ENCODE assay signal across 8 cellular contexts in the genomic region with DNA sequence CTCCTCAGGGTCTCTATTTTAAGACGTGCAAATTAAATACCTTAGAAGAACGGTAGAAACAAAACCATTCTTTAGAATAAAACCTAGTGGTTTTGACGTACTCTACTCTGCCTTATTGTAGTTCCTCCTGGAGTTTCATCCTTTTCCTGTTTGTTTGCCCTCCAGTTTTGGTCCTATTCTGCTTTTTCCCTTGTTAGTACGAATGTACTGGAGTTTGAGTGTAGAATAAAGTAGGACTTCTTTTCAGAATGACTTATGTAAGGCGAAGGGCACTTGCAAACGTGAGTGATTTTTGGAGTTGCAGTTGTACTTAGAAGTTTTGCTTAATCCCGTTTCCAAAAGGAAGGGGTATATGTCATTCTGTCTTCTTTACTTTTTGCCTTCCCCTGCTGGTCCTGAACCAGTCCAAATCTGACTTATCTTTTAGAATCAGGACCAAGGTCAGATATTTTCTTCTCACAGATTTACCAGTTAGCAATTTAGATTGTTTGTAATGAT. TPM values are rescaled to one million over a fixed set of nuclear protein-coding genes. Genes with fewer than 3 reads are reported as not detected.
A peak's percentile ranks its signal among the peaks of the same experiment; 100 is the strongest.
DNase-seq lines count a peak whose midpoint lies in the region; FAIRE-seq and TF ChIP-seq lines count a peak whose summit lies in the region.

No MANE protein-coding gene starts in this region.

- H3K4me3 ChIP-seq in GM08714 (ENCODE audit: low read length) (peak overlapping the region; percentile 88), SJSA1 (peak overlapping the region; percentile 81), fibroblast of lung (replicated peaks in 1 of 4; ENCODE audit: control extremely low read depth in 1 of 4, insufficient read depth in 1 of 4, low read depth in 3 of 4, low read length in 4 of 4) (peak overlapping the region; percentile 76 to 88 (median 81))

- peak overlapping the region; percentile 86; the same call in 1 of the 2 replicates for H3K27ac ChIP-seq in SJSA1
- H3K27ac ChIP-seq in fibroblast of lung (ENCODE audit: insufficient read depth, low read length): peak overlapping the region; percentile 99

- peak in 1 of 2 experiments; percentile 20 for DNase-seq in SJSA1 (ENCODE audit: low read depth in 1 of 2, low spot score in 2 of 2)
- no peak for DNase-seq in fibroblast of lung (ENCODE audit: low read depth in 2 of 2)
- DNase-seq in putamen (ENCODE audit: low spot score): peak; percentile 32
- no peak for DNase-seq in RCC 7860 (ENCODE audit: low spot score)
- no peak for DNase-seq in NCI-H345 (lab: John Stamatoyannopoulos, UW)
- DNase-seq in iPS-NIHi11 (ENCODE audit: low spot score): no peak
- DNase-seq in HuH-7.5 (ENCODE audit: low spot score): no peak

- peaks cover 3% of the 10 kb centered on the region for H3K36me3 ChIP-seq in SJSA1
- H3K36me3 ChIP-seq in fibroblast of lung (ENCODE audit: control insufficient read depth, insufficient read depth, low read length): no peaks in the 10 kb centered on the region

- H3K4me2 ChIP-seq in fibroblast of lung (ENCODE audit: extremely low read depth, insufficient read depth, low read length): peak overlapping the region; percentile 97

- H3K27me3 ChIP-seq in SJSA1 (replicated peaks): no peaks in the 10 kb centered on the region
- H3K27me3 ChIP-seq in fibroblast of lung (ENCODE audit: control insufficient read depth, insufficient read depth, low read length): no peaks in the 10 kb centered on the region

- H4K20me1 ChIP-seq in fibroblast of lung (ENCODE audit: control insufficient read depth, extremely low read depth, insufficient read depth, low read length): no peaks in the 10 kb centered on the region

- TF ChIP-seq CTCF in fibroblast of lung (conservative IDR thresholded peaks at IDR 0.05 in 1 of 2, IDR thresholded peaks at IDR 0.05 in 1 of 2; ENCODE audit: low read depth in 1 of 2, low read length in 2 of 2): no peak

- no peak overlapping the region for H2AFZ ChIP-seq in fibroblast of lung (ENCODE audit: low read length)

- H3K79me2 ChIP-seq in fibroblast of lung (ENCODE audit: control insufficient read depth, insufficient read depth, low read length): peaks cover 58% of the 10 kb centered on the region

- H3K9me3 ChIP-seq in SJSA1 (replicated peaks) (no peaks in the 10 kb centered on the region), fibroblast of lung (ENCODE audit: control insufficient read depth, insufficient read depth, low read depth, low read length) (no peaks in the 10 kb centered on the region)

- FAIRE-seq in RCC 7860 (lab: Jason Lieb, UNC): no peak

- peak overlapping the region; percentile 100 for H3K9ac ChIP-seq in fibroblast of lung (ENCODE audit: insufficient read depth, low read length)

- H3K4me1 ChIP-seq in SJSA1 (replicated peaks) (peaks cover 14% of the 10 kb centered on the region), fibroblast of lung (ENCODE audit: control insufficient read depth, extremely low read depth, insufficient read depth, low read length) (peaks cover 6% of the 10 kb centered on the region)

RNA-seq across cellular contexts. Expression of a gene that starts 1.4 kb away (rescaled TPM):
- 5.6 and 9.6 TPM in 2 replicates for total RNA-seq in SJSA1 (2014; rRNA removed; shearing (Covaris generic))
- total RNA-seq in fibroblast of lung: 11.0 and 16.3 TPM in 2 replicates
- 19.3 and 20.1 TPM in 2 replicates for polyA plus RNA-seq in fibroblast of lung
- 10.0 and 14.1 TPM in 2 replicates for polyA plus RNA-seq in fibroblast of lung (2012)
- 57.2 and 78.5 TPM in 2 replicates for polyA minus RNA-seq in fibroblast of lung (ENCODE audit: low replicate concordance)
